In genomic region chr2:38960609-38961320, GRCh38 we compare ENCODE assay signal across 9 cellular contexts.
DNase-seq lines count a peak whose midpoint lies in the region; ATAC-seq and TF ChIP-seq lines count a peak whose summit lies in the region.
"Had no signal": no experiment of that assay in that cellular context is flagged by ENCODE, and none has a peak within 500 bp of the region (broad histone marks: within the 10 kb centered on the region; RNA-seq: fewer than 3 reads in every experiment).

No MANE protein-coding gene starts in this region.

- DNase-seq in RPMI7951 (ENCODE audit: low read depth) (peak; percentile 3), fibroblast of villous mesenchyme (ENCODE audit: low read depth) (no peak), skeletal muscle cell (ENCODE audit: low read depth) (no peak), NAMALWA (ENCODE audit: low spot score) (no peak), NCI-H1436 (lab: John Stamatoyannopoulos, UW) (no peak)

- TF ChIP-seq CTCF in fibroblast of villous mesenchyme (IDR thresholded peaks at IDR 0.05; ENCODE audit: insufficient read depth, low read depth, low read length): no peak

- peak overlapping the region; percentile 48 for H3K4me3 ChIP-seq in fibroblast of villous mesenchyme (ENCODE audit: low read depth, low read length)
- peak overlapping the region; percentile 42 for H3K4me3 ChIP-seq in skeletal muscle cell (ENCODE audit: low read depth, low read length)
- H3K4me3 ChIP-seq: SJSA1 had no signal

- peak; percentile 12 for ATAC-seq in GM21381 (IDR thresholded peaks at IDR 0.05; ENCODE audit: unreplicated experiment)
- ATAC-seq in GM21786 (IDR thresholded peaks at IDR 0.05; ENCODE audit: unreplicated experiment): no peak
- no peak for ATAC-seq in HG03196 (IDR thresholded peaks at IDR 0.05; ENCODE audit: unreplicated experiment)
